ENCODE assay signal across 1 cellular context in the genomic region with DNA sequence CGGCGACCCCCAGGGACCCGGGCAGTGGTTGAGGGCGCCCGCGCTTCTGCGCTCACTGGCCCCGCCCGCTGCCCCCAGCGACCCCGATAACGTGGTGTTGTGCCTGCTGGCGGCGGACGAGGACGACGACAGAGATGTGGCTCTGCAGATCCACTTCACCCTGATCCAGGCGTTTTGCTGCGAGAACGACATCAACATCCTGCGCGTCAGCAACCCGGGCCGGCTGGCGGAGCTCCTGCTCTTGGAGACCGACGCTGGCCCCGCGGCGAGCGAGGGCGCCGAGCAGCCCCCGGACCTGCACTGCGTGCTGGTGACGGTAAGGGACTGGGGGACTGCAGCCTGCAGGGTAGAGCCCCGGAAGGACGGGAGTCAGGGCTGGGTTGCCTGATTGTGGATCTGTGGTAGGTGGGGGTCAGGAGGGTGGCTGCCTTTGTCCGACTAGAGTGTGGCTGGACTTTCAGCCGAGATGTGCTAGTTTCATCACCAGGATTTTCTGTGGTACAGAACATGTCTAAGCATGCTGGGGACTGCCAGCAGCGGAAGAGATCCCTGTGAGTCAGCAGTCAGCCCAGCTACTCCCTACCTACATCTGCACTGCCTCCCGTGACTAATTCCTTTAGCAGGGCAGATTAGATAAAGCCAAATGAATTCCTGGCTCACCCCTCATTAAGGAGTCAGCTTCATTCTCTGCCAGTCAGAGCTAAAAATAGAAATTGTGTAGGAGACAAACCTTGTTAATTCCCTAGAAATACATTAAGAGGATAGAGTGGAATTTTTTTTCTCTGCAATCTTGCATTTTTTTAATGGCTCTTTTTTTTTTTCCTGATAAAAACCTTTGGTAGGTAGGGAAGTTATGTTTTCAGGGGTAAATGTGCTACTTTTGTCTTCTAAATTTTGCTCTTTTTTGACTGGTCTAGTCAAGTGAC.
TF ChIP-seq lines count a peak whose summit lies in the region.

No MANE protein-coding gene starts in this region.

TF ChIP-seq in K562, 482 proteins besides CTCF, POLR2A, EP300 and RAD21 (continued from another document and continues in another):
- TF ChIP-seq, protein P1, sequence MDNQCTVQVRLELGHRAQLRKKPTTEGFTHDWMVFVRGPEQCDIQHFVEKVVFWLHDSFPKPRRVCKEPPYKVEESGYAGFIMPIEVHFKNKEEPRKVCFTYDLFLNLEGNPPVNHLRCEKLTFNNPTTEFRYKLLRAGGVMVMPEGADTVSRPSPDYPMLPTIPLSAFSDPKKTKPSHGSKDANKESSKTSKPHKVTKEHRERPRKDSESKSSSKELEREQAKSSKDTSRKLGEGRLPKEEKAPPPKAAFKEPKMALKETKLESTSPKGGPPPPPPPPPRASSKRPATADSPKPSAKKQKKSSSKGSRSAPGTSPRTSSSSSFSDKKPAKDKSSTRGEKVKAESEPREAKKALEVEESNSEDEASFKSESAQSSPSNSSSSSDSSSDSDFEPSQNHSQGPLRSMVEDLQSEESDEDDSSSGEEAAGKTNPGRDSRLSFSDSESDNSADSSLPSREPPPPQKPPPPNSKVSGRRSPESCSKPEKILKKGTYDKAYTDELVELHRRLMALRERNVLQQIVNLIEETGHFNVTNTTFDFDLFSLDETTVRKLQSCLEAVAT (IDR thresholded peaks at IDR 0.05) = peak; percentile 69 to 90
- no peak for TF ChIP-seq NFE2L1 (tag; IDR thresholded peaks at IDR 0.05; ENCODE audit: borderline replicate concordance, low read depth)
- TF ChIP-seq HNRNPH1 (optimal IDR thresholded peaks at IDR 0.05; ENCODE audit: low read depth, low read length) = no peak
- TF ChIP-seq ZNF212 (CRISPR knock-in tag; IDR thresholded peaks at IDR 0.05) = no peak
- TF ChIP-seq POLR3G (IDR thresholded peaks at IDR 0.05; ENCODE audit: extremely low read depth, insufficient read length, insufficient replicate concordance) = no peak
- TF ChIP-seq, protein P2, sequence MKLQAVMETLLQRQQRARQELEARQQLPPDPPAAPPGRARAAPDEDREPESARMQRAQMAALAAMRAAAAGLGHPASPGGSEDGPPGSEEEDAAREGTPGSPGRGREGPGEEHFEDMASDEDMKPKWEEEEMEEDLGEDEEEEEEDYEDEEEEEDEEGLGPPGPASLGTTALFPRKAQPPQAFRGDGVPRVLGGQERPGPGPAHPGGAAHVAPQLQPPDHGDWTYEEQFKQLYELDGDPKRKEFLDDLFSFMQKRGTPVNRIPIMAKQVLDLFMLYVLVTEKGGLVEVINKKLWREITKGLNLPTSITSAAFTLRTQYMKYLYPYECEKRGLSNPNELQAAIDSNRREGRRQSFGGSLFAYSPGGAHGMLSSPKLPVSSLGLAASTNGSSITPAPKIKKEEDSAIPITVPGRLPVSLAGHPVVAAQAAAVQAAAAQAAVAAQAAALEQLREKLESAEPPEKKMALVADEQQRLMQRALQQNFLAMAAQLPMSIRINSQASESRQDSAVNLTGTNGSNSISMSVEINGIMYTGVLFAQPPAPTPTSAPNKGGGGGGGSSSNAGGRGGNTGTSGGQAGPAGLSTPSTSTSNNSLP (IDR thresholded peaks at IDR 0.05; ENCODE audit: borderline replicate concordance, low read depth, low read length) = peak; percentile 97
- TF ChIP-seq, protein P3, sequence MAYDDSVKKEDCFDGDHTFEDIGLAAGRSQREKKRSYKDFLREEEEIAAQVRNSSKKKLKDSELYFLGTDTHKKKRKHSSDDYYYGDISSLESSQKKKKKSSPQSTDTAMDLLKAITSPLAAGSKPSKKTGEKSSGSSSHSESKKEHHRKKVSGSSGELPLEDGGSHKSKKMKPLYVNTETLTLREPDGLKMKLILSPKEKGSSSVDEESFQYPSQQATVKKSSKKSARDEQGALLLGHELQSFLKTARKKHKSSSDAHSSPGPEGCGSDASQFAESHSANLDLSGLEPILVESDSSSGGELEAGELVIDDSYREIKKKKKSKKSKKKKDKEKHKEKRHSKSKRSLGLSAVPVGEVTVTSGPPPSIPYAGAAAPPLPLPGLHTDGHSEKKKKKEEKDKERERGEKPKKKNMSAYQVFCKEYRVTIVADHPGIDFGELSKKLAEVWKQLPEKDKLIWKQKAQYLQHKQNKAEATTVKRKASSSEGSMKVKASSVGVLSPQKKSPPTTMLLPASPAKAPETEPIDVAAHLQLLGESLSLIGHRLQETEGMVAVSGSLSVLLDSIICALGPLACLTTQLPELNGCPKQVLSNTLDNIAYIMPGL (CRISPR knock-in tag; IDR thresholded peaks at IDR 0.05) = no peak
- TF ChIP-seq ZNF408 (CRISPR knock-in tag; IDR thresholded peaks at IDR 0.05; ENCODE audit: low read depth) = no peak
- TF ChIP-seq, protein P4, sequence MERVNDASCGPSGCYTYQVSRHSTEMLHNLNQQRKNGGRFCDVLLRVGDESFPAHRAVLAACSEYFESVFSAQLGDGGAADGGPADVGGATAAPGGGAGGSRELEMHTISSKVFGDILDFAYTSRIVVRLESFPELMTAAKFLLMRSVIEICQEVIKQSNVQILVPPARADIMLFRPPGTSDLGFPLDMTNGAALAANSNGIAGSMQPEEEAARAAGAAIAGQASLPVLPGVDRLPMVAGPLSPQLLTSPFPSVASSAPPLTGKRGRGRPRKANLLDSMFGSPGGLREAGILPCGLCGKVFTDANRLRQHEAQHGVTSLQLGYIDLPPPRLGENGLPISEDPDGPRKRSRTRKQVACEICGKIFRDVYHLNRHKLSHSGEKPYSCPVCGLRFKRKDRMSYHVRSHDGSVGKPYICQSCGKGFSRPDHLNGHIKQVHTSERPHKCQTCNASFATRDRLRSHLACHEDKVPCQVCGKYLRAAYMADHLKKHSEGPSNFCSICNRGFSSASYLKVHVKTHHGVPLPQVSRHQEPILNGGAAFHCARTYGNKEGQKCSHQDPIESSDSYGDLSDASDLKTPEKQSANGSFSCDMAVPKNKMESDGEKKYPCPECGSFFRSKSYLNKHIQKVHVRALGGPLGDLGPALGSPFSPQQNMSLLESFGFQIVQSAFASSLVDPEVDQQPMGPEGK (CRISPR knock-in tag; IDR thresholded peaks at IDR 0.05; ENCODE audit: borderline replicate concordance) = no peak
- TF ChIP-seq ZFP36 (IDR thresholded peaks at IDR 0.05; ENCODE audit: low read depth, low read length, partially characterized antibody) = no peak
- TF ChIP-seq, protein P5, sequence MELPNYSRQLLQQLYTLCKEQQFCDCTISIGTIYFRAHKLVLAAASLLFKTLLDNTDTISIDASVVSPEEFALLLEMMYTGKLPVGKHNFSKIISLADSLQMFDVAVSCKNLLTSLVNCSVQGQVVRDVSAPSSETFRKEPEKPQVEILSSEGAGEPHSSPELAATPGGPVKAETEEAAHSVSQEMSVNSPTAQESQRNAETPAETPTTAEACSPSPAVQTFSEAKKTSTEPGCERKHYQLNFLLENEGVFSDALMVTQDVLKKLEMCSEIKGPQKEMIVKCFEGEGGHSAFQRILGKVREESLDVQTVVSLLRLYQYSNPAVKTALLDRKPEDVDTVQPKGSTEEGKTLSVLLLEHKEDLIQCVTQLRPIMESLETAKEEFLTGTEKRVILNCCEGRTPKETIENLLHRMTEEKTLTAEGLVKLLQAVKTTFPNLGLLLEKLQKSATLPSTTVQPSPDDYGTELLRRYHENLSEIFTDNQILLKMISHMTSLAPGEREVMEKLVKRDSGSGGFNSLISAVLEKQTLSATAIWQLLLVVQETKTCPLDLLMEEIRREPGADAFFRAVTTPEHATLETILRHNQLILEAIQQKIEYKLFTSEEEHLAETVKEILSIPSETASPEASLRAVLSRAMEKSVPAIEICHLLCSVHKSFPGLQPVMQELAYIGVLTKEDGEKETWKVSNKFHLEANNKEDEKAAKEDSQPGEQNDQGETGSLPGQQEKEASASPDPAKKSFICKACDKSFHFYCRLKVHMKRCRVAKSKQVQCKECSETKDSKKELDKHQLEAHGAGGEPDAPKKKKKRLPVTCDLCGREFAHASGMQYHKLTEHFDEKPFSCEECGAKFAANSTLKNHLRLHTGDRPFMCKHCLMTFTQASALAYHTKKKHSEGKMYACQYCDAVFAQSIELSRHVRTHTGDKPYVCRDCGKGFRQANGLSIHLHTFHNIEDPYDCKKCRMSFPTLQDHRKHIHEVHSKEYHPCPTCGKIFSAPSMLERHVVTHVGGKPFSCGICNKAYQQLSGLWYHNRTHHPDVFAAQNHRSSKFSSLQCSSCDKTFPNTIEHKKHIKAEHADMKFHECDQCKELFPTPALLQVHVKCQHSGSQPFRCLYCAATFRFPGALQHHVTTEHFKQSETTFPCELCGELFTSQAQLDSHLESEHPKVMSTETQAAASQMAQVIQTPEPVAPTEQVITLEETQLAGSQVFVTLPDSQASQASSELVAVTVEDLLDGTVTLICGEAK (IDR thresholded peaks at IDR 0.05) = peak; percentile 34; the same call in 1 of the 2 replicates
- TF ChIP-seq, protein P5 (CRISPR knock-in tag; IDR thresholded peaks at IDR 0.05) = no peak; the same call in 1 of the 2 replicates
- TF ChIP-seq, protein P6, sequence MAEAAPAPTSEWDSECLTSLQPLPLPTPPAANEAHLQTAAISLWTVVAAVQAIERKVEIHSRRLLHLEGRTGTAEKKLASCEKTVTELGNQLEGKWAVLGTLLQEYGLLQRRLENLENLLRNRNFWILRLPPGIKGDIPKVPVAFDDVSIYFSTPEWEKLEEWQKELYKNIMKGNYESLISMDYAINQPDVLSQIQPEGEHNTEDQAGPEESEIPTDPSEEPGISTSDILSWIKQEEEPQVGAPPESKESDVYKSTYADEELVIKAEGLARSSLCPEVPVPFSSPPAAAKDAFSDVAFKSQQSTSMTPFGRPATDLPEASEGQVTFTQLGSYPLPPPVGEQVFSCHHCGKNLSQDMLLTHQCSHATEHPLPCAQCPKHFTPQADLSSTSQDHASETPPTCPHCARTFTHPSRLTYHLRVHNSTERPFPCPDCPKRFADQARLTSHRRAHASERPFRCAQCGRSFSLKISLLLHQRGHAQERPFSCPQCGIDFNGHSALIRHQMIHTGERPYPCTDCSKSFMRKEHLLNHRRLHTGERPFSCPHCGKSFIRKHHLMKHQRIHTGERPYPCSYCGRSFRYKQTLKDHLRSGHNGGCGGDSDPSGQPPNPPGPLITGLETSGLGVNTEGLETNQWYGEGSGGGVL (CRISPR knock-in tag; IDR thresholded peaks at IDR 0.05) = no peak
- TF ChIP-seq KLF6 (CRISPR knock-in tag; IDR thresholded peaks at IDR 0.05; ENCODE audit: borderline replicate concordance) = no peak; the same call in 1 of the 2 replicates
- peak in 1 of 2 experiments; percentile 78; a peak in 2 of 4 replicates for TF ChIP-seq TRIM24 (IDR thresholded peaks at IDR 0.05)
- TF ChIP-seq, protein P7, sequence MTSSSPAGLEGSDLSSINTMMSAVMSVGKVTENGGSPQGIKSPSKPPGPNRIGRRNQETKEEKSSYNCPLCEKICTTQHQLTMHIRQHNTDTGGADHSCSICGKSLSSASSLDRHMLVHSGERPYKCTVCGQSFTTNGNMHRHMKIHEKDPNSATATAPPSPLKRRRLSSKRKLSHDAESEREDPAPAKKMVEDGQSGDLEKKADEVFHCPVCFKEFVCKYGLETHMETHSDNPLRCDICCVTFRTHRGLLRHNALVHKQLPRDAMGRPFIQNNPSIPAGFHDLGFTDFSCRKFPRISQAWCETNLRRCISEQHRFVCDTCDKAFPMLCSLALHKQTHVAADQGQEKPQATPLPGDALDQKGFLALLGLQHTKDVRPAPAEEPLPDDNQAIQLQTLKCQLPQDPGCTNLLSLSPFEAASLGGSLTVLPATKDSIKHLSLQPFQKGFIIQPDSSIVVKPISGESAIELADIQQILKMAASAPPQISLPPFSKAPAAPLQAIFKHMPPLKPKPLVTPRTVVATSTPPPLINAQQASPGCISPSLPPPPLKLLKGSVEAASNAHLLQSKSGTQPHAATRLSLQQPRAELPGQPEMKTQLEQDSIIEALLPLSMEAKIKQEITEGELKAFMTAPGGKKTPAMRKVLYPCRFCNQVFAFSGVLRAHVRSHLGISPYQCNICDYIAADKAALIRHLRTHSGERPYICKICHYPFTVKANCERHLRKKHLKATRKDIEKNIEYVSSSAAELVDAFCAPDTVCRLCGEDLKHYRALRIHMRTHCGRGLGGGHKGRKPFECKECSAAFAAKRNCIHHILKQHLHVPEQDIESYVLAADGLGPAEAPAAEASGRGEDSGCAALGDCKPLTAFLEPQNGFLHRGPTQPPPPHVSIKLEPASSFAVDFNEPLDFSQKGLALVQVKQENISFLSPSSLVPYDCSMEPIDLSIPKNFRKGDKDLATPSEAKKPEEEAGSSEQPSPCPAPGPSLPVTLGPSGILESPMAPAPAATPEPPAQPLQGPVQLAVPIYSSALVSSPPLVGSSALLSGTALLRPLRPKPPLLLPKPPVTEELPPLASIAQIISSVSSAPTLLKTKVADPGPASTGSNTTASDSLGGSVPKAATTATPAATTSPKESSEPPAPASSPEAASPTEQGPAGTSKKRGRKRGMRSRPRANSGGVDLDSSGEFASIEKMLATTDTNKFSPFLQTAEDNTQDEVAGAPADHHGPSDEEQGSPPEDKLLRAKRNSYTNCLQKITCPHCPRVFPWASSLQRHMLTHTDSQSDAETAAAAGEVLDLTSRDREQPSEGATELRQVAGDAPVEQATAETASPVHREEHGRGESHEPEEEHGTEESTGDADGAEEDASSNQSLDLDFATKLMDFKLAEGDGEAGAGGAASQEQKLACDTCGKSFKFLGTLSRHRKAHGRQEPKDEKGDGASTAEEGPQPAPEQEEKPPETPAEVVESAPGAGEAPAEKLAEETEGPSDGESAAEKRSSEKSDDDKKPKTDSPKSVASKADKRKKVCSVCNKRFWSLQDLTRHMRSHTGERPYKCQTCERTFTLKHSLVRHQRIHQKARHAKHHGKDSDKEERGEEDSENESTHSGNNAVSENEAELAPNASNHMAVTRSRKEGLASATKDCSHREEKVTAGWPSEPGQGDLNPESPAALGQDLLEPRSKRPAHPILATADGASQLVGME (CRISPR knock-in tag; IDR thresholded peaks at IDR 0.05) = no peak
